Comparison of ENCODE assay signal across 8 cellular contexts in the genomic region with DNA sequence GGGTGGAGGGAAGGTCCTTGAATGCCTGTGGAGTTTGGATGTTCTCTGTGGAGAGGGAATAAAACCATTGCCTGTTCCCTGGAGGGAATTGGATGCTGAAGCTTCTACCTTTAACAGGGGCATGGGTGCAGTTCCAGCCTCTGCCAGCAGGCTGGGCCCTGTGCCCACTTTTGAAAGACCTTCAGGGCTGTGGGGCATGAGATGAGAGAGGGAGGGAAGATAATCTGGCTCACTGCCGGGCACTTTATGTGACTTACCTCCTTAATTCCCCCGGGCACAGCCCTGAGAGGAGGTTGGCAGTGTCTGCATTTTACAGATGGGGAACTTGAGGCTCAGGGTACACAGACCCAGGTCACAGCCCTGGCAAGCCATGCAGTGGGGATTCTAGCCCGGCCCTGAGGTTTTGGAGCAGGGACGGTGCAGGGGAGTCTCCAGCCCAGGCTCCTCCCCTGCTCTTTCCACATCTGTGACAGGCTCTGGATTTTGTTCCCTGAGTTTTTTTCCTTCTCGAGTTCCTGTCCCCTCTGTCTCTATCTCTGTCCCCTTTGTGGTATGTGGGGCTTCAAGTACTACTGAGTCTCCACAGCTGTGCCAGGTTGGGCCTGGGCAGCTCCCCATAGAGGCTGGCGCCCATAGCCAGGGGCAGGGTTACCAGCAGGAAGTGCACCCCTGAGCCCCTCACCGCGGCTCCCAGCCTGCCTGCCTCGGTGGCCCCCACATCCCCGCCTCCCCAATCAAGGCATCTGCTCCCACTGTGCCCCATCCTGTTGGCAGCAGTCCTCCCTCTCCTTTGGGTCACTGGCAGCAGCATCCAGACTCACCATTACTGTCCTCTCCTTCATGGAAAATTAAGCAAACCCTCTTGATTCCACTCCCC. TPM values are rescaled to one million over a fixed set of nuclear protein-coding genes. Genes with fewer than 3 reads are reported as not detected.
A peak's percentile ranks its signal among the peaks of the same experiment; 100 is the strongest.
DNase-seq lines count a peak whose midpoint lies in the region; ATAC-seq and TF ChIP-seq lines count a peak whose summit lies in the region.

No MANE protein-coding gene starts in this region.

- ATAC-seq in HG03571 (IDR thresholded peaks at IDR 0.05; ENCODE audit: unreplicated experiment), result peak; percentile 66
- ATAC-seq in HG02852 (IDR thresholded peaks at IDR 0.05; ENCODE audit: unreplicated experiment), result no peak

- H3K4me3 Mint-ChIP-seq in activated CD4-positive, alpha-beta memory T cell treated with anti-CD3 and anti-CD28 coated beads, Interleukin-2, amount 10 ng/mL, durations not matched to agents 7 days and 5 days, result no peak overlapping the region

- H3K27me3 Mint-ChIP-seq in activated CD4-positive, alpha-beta memory T cell treated with anti-CD3 and anti-CD28 coated beads, Interleukin-2, amount 10 ng/mL, durations not matched to agents 7 days and 5 days, result no peaks in the 10 kb centered on the region

- DNase-seq in GM12865 (ENCODE audit: low read depth) (peak; percentile 85), NCI-H82 (lab: John Stamatoyannopoulos, UW) (peak; percentile 95), medulla oblongata (ENCODE audit: extremely low spot score) (peak; percentile 92)
- peak; percentile 89 for DNase-seq in activated CD4-positive, alpha-beta memory T cell treated with anti-CD3 and anti-CD28 coated beads, Interleukin-2, amount 10 ng/mL, durations not matched to agents 7 days and 5 days
- DNase-seq in effector CD4-positive, alpha-beta T cell, result peak; percentile 81
- peak; percentile 82 for DNase-seq in stimulated activated CD8-positive, alpha-beta memory T cell treated with anti-CD3 and anti-CD28 coated beads, Interleukin-15, amount 100 ng/mL, for 1 hour (ENCODE audit: low read depth)

- CTCF ChIA-PET in activated CD4-positive, alpha-beta memory T cell treated with anti-CD3 and anti-CD28 coated beads, Interleukin-2, amount 10 ng/mL, durations not matched to agents 7 days and 5 days (lab: Charles Lee), result interaction anchor here (0.6 to 3.6 kb wide), 18 partner anchors 10 to 351 kb away, joined by 3 to 22 read pairs (median 4); a partner anchor contains a TSS

- TF ChIP-seq CTCF in GM12865 (IDR thresholded peaks at IDR 0.05; ENCODE audit: insufficient read depth, low read depth, low read length, missing control alignments), result peak; percentile 100

- POLR2A ChIA-PET in activated CD4-positive, alpha-beta memory T cell treated with anti-CD3 and anti-CD28 coated beads, Interleukin-2, amount 10 ng/mL, durations not matched to agents 7 days and 5 days (lab: Charles Lee), result interaction anchor here (0.5 to 1.1 kb wide), 4 partner anchors 8 to 230 kb away, joined by 3 to 6 read pairs (median 5); a partner anchor contains a TSS

- no peaks in the 10 kb centered on the region for H3K9me3 Mint-ChIP-seq in activated CD4-positive, alpha-beta memory T cell treated with anti-CD3 and anti-CD28 coated beads, Interleukin-2, amount 10 ng/mL, durations not matched to agents 7 days and 5 days

- no peak overlapping the region for H3K4me3 ChIP-seq in GM12865 (ENCODE audit: low read depth, low read length)

- peaks cover 21% of the 10 kb centered on the region for H3K4me1 Mint-ChIP-seq in activated CD4-positive, alpha-beta memory T cell treated with anti-CD3 and anti-CD28 coated beads, Interleukin-2, amount 10 ng/mL, durations not matched to agents 7 days and 5 days

- H3K27ac Mint-ChIP-seq in activated CD4-positive, alpha-beta memory T cell treated with anti-CD3 and anti-CD28 coated beads, Interleukin-2, amount 10 ng/mL, durations not matched to agents 7 days and 5 days, result no peak overlapping the region

- H3K36me3 Mint-ChIP-seq in activated CD4-positive, alpha-beta memory T cell treated with anti-CD3 and anti-CD28 coated beads, Interleukin-2, amount 10 ng/mL, durations not matched to agents 7 days and 5 days (ENCODE audit: low read depth), result no peaks in the 10 kb centered on the region

RNA-seq across cellular contexts. Expression of a gene that starts 14.0 kb away (rescaled TPM):
- 10 to 100 TPM; 58.9 to 60.1 TPM for total RNA-seq in activated CD4-positive, alpha-beta memory T cell treated with anti-CD3 and anti-CD28 coated beads, Interleukin-2, amount 10 ng/mL, durations not matched to agents 7 days and 5 days

RNA-seq across cellular contexts. Expression of a gene that starts 27.7 kb away (rescaled TPM):
- total RNA-seq in activated CD4-positive, alpha-beta memory T cell treated with anti-CD3 and anti-CD28 coated beads, Interleukin-2, amount 10 ng/mL, durations not matched to agents 7 days and 5 days, result 10 to 100 TPM; 48.5 to 51.2 TPM

RNA-seq across cellular contexts. Expression of a gene that starts 56.1 kb away (rescaled TPM):
- 10 to 100 TPM; 76.7 to 78.8 TPM for total RNA-seq in activated CD4-positive, alpha-beta memory T cell treated with anti-CD3 and anti-CD28 coated beads, Interleukin-2, amount 10 ng/mL, durations not matched to agents 7 days and 5 days
